ENCODE assay signal across 21 cellular contexts in the genomic region with DNA sequence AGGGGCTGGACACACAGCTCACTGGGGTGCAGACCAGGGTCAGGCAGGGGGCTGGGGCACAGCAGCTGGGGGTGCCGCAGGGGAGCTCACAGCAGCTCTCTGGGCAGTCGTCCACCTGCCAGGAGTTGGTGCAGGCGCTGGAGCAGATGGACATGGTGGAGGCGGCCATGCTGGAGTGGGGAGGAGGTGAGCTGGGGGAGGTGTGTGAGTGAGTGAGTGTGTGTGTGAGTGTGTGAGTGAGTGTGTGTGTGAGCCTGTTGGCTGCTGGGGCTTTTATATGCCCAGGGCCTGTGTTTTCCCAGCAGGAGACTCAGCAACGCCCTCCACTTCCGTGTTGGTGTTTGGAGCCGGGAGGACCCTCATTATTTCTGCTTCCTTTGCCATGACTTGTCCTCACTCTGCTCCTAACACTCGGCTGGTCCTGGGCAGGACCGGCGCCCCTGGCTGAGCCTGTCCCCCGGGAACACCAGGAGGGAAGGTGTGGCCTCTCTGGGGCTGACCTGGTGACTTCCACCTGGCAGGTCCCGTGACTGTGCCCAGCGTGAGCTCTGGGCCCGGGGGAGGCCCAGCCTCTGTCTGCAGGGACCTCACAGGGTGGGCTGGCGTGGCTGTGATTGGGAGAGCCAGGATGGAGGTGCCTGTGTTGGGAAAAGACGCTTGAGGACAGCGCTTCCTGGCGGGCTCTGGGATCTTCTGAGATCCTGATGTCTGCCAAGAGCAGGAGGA. TPM values are rescaled to one million over a fixed set of nuclear protein-coding genes. Genes with fewer than 3 reads are reported as not detected.
DNase-seq lines count a peak whose midpoint lies in the region; ATAC-seq and TF ChIP-seq lines count a peak whose summit lies in the region.
"Had no signal": no experiment of that assay in that cellular context is flagged by ENCODE, and none has a peak within 500 bp of the region (broad histone marks: within the 10 kb centered on the region; RNA-seq: fewer than 3 reads in every experiment).

A gene with protein sequence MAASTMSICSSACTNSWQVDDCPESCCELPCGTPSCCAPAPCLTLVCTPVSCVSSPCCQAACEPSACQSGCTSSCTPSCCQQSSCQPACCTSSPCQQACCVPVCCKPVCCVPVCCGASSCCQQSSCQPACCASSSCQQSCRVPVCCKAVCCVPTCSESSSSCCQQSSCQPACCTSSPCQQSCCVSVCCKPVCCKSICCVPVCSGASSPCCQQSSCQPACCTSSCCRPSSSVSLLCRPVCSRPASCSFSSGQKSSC (minus strand): TSS at position 216 of the 726 bp plus-strand sequence. CDS start 47 bp downstream, at position 169.

- no peaks in the 10 kb centered on the region for H3K36me3 ChIP-seq in right atrium auricular region
- H3K36me3 ChIP-seq in lung (ENCODE audit: control insufficient read depth in 2 of 2, insufficient read depth in 2 of 2, low read length in 2 of 2): no peaks in the 10 kb centered on the region
- H3K36me3 ChIP-seq in vagina: no peaks in the 10 kb centered on the region
- H3K36me3 ChIP-seq: ascending aorta, BE2C, WERI-Rb-1 had no signal

- H3K27ac Mint-ChIP-seq in activated B cell treated with CpG ODN at 0.5 μM for 24 hours: peak within 1 kb of the TSS; percentile 4
- no peak within 1 kb of the TSS for H3K27ac Mint-ChIP-seq in T-helper 2 cell treated with Interferon-gamma antibody and Interleukin-4, amounts not matched to agents 5 μg/mL and 100 μg/mL, for 36 hours

- POLR2A ChIA-PET in activated B cell treated with CpG ODN at 0.5 μM for 24 hours (lab: Charles Lee): no interaction called here

- CTCF ChIA-PET in activated B cell treated with CpG ODN at 0.5 μM for 24 hours (lab: Charles Lee): no interaction called here

- TF ChIP-seq CTCF in right atrium auricular region (IDR thresholded peaks at IDR 0.05): no peak
- TF ChIP-seq CTCF in activated B cell treated with CpG ODN at 0.5 μM for 24 hours (IDR thresholded peaks at IDR 0.05): no peak
- no peak for TF ChIP-seq CTCF in lung (IDR thresholded peaks at IDR 0.05; ENCODE audit: control extremely low read depth, extremely low read depth)
- no peak for TF ChIP-seq CTCF in vagina (IDR thresholded peaks at IDR 0.05)

- H3K4me1 ChIP-seq in right atrium auricular region (no peaks in the 10 kb centered on the region), lung (ENCODE audit: control insufficient read depth in 2 of 2, insufficient read depth in 2 of 2, low read length in 2 of 2) (no peaks in the 10 kb centered on the region), vagina (no peaks in the 10 kb centered on the region)
- H3K4me1 ChIP-seq: ascending aorta, BE2C had no signal

- ATAC-seq in activated B cell treated with CpG ODN at 0.5 μM for 24 hours (ENCODE audit: low read depth): no peak
- ATAC-seq in lung (ENCODE audit: insufficient read depth, low FRiP score): no peak
- ATAC-seq in GM21367 (IDR thresholded peaks at IDR 0.05; ENCODE audit: unreplicated experiment): no peak
- ATAC-seq: SK-N-SH treated with all-trans-retinoic acid at 6 μM for 48 hours had no signal

- no peak within 1 kb of the TSS for H3K27ac ChIP-seq in right atrium auricular region
- H3K27ac ChIP-seq in lung (ENCODE audit: low read depth in 1 of 2, low read length in 1 of 2): no peak within 1 kb of the TSS
- H3K27ac ChIP-seq in vagina: no peak within 1 kb of the TSS
- H3K27ac ChIP-seq: ascending aorta, GM23248, HL-60, WERI-Rb-1 had no signal

- H3K9me3 ChIP-seq in right atrium auricular region: no peaks in the 10 kb centered on the region
- peaks cover 0 to 7% of the 10 kb centered on the region in 2 donors for H3K9me3 ChIP-seq in lung (ENCODE audit: control insufficient read depth in 2 of 2, insufficient read depth in 1 of 2, low read length in 1 of 2)
- no peaks in the 10 kb centered on the region for H3K9me3 ChIP-seq in vagina
- H3K9me3 ChIP-seq: BE2C had no signal

- no peak within 1 kb of the TSS for H3K4me3 ChIP-seq in right atrium auricular region
- H3K4me3 ChIP-seq in lung: no peak within 1 kb of the TSS
- no peak within 1 kb of the TSS for H3K4me3 ChIP-seq in vagina
- H3K4me3 ChIP-seq: ascending aorta, GM23248 had no signal

- peaks cover 12% of the 10 kb centered on the region for H3K9me3 Mint-ChIP-seq in activated B cell treated with CpG ODN at 0.5 μM for 24 hours
- peaks cover 22% of the 10 kb centered on the region for H3K9me3 Mint-ChIP-seq in T-helper 2 cell treated with Interferon-gamma antibody and Interleukin-4, amounts not matched to agents 5 μg/mL and 100 μg/mL, for 36 hours

- peaks cover 35% of the 10 kb centered on the region for H3K27me3 Mint-ChIP-seq in activated B cell treated with CpG ODN at 0.5 μM for 24 hours
- peaks cover 2% of the 10 kb centered on the region for H3K27me3 Mint-ChIP-seq in T-helper 2 cell treated with Interferon-gamma antibody and Interleukin-4, amounts not matched to agents 5 μg/mL and 100 μg/mL, for 36 hours (ENCODE audit: low read depth)

- H3K36me3 Mint-ChIP-seq in activated B cell treated with CpG ODN at 0.5 μM for 24 hours (ENCODE audit: low read depth): peaks cover 8% of the 10 kb centered on the region
- peaks cover 17% of the 10 kb centered on the region for H3K36me3 Mint-ChIP-seq in T-helper 2 cell treated with Interferon-gamma antibody and Interleukin-4, amounts not matched to agents 5 μg/mL and 100 μg/mL, for 36 hours (ENCODE audit: low read depth)

- H3K4me1 Mint-ChIP-seq in activated B cell treated with CpG ODN at 0.5 μM for 24 hours: peaks cover 10% of the 10 kb centered on the region
- H3K4me1 Mint-ChIP-seq in T-helper 2 cell treated with Interferon-gamma antibody and Interleukin-4, amounts not matched to agents 5 μg/mL and 100 μg/mL, for 36 hours (ENCODE audit: low read depth): peaks cover 11% of the 10 kb centered on the region

- TF ChIP-seq POLR2A in vagina (IDR thresholded peaks at IDR 0.05): no peak

- H3K27me3 ChIP-seq in right atrium auricular region: no peaks in the 10 kb centered on the region
- H3K27me3 ChIP-seq in lung (ENCODE audit: control insufficient read depth, insufficient read depth): no peaks in the 10 kb centered on the region
- no peaks in the 10 kb centered on the region for H3K27me3 ChIP-seq in vagina
- H3K27me3 ChIP-seq: ascending aorta had no signal

- DNase-seq in right atrium auricular region (ENCODE audit: low spot score): peak; percentile 44
- no peak for DNase-seq in cardiac septum (ENCODE audit: low spot score)
- DNase-seq in activated B cell treated with CpG ODN at 0.5 μM for 24 hours: peak; percentile 11
- peak; percentile 22 for DNase-seq in lung (ENCODE audit: low spot score)
- peak; percentile 67 for DNase-seq in vagina (ENCODE audit: extremely low spot score in 2 of 2)
- DNase-seq in T-helper 2 cell treated with Interferon-gamma antibody and Interleukin-4, amounts not matched to agents 5 μg/mL and 100 μg/mL, for 36 hours (ENCODE audit: low spot score): no peak
- no peak for DNase-seq in SIG-M5 treated with dmso at 0.1 percent for 504 hours (lab: John Stamatoyannopoulos, UW; ENCODE audit: unreplicated experiment)
- DNase-seq: BE2C; GDM1; NCI-H2029; stimulated activated CD4-positive, alpha-beta T cell treated with anti-CD3 and anti-CD28 coated beads, Interleukin-4, amount 100 ng/mL, for 4 hours; stimulated activated naive CD4-positive, alpha-beta T cell; WERI-Rb-1 had no signal

- intact Hi-C loops in cardiac septum (cut with DNase I) (no loop called here), activated B cell treated with CpG ODN at 0.5 μM for 24 hours (cut with micrococcal nuclease) (no loop called here), vagina (cut with DNase I) (no loop called here)

- no peak within 1 kb of the TSS for H3K4me3 Mint-ChIP-seq in activated B cell treated with CpG ODN at 0.5 μM for 24 hours
- H3K4me3 Mint-ChIP-seq in T-helper 2 cell treated with Interferon-gamma antibody and Interleukin-4, amounts not matched to agents 5 μg/mL and 100 μg/mL, for 36 hours: no peak within 1 kb of the TSS

- 63 to 77% methylated on average over 18 of the region's 18 CpGs for WGBS in lung, 2 donors

RNA-seq across cellular contexts. Expression of the gene that starts here (rescaled TPM):
- total RNA-seq in right atrium auricular region: not detected
- total RNA-seq in cardiac septum: not detected
- total RNA-seq in activated B cell treated with CpG ODN at 0.5 μM for 24 hours: not detected in 2 replicates
- not detected for total RNA-seq in lung
- not detected for polyA plus RNA-seq in lung
- not detected for total RNA-seq in vagina
- total RNA-seq: ascending aorta, dermis microvascular lymphatic vessel endothelial cell, GM23248, LHCN-M2, mononuclear cell had no signal
- polyA plus RNA-seq: GM23248 had no signal

Comparison
In these comparisons a context has a peak if more than half of its experiments do, and no peak if none do; other contexts are left out.
1. Peak in DNase-seq in right atrium auricular region; RNA of the gene not detected or under 1 TPM.
2. Peak in DNase-seq in activated B cell treated with CpG ODN at 0.5 μM for 24 hours; RNA of the gene not detected or under 1 TPM.
3. Peak in DNase-seq in lung; RNA of the gene not detected or under 1 TPM.
4. Peak in DNase-seq in vagina; RNA of the gene not detected or under 1 TPM.